1 cellular context compared by ENCODE assay signal in the genomic region with DNA sequence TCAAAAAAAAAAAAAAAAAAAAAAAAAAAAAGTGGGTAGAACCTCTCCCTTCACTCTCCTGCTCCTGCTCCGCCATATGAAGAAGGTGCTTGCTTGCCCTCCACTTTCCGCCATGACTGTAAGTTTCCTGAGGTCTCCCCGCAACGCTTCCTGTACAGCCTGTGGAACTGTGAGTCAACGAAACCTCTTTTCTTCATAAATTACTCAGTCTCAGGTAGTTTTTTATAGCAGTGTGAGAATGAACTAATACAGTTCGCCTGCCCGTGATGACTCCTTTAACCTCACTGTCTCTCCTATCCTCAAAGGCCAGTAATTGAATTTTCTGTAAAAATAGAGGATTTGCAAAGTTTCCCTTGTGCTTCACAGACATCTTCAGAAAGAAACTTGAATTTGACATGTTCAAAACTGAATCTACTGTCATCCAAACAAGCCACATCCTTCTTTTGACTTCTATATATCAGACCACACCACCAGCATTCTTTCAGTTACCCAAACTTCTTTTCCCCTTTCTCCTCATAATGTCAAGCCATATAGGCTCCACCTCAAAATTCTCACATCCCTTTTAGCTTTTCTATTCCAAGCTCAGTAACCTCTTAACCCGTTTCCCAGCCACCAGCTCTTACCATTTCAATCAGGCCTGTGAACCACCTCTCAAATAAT.
TF ChIP-seq lines count a peak whose summit lies in the region.

No MANE protein-coding gene starts in this region.

TF ChIP-seq in GM12878, 131 proteins besides CTCF, POLR2A, EP300 and RAD21 (continued from another document):
- TF ChIP-seq, protein P1, sequence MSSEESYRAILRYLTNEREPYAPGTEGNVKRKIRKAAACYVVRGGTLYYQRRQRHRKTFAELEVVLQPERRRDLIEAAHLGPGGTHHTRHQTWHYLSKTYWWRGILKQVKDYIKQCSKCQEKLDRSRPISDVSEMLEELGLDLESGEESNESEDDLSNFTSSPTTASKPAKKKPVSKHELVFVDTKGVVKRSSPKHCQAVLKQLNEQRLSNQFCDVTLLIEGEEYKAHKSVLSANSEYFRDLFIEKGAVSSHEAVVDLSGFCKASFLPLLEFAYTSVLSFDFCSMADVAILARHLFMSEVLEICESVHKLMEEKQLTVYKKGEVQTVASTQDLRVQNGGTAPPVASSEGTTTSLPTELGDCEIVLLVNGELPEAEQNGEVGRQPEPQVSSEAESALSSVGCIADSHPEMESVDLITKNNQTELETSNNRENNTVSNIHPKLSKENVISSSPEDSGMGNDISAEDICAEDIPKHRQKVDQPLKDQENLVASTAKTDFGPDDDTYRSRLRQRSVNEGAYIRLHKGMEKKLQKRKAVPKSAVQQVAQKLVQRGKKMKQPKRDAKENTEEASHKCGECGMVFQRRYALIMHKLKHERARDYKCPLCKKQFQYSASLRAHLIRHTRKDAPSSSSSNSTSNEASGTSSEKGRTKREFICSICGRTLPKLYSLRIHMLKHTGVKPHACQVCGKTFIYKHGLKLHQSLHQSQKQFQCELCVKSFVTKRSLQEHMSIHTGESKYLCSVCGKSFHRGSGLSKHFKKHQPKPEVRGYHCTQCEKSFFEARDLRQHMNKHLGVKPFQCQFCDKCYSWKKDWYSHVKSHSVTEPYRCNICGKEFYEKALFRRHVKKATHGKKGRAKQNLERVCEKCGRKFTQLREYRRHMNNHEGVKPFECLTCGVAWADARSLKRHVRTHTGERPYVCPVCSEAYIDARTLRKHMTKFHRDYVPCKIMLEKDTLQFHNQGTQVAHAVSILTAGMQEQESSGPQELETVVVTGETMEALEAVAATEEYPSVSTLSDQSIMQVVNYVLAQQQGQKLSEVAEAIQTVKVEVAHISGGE (CRISPR knock-in tag; IDR thresholded peaks at IDR 0.05) = no peak
- TF ChIP-seq YBX1 (IDR thresholded peaks at IDR 0.05) (no peak), PML (IDR thresholded peaks at IDR 0.05; ENCODE audit: low read length) (no peak)
